ENCODE assay signal across 1 cellular context in genomic region chr2:20822535-20823490, GRCh38.
TF ChIP-seq lines count a peak whose summit lies in the region.

TSS of gene LDAH (minus strand) at chr2:20823101. CDS start at chr2:20801463, 21,638 bp downstream.

TF ChIP-seq in IMR-90, 13 proteins besides CTCF, POLR2A, EP300 and RAD21 (continued from another document):
- peak; percentile 88 for TF ChIP-seq USF2 (IDR thresholded peaks at IDR 0.05; ENCODE audit: low read depth, low read length)
